10 cellular contexts compared by ENCODE assay signal in the genomic region with DNA sequence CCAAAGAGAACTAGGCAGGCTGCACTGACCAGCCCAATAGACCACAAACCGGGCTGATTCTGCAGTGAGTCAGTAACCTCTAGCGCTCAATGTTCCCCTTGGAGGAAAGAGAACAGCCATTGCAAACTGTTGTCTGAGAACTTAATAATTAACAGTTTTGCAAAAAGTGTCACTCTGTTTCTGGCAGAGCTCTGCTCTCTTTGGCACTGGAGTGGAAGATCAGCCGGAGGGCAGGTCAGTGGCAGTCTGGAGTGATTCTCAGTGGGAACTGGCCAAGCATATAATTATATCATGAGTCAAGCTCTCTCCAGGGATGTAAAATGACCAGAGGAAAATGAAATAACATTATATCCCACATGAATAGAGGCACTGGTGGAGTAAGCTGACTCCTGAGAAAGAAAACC.
DNase-seq lines count a peak whose midpoint lies in the region; ATAC-seq, FAIRE-seq and TF ChIP-seq lines count a peak whose summit lies in the region.
"Had no signal": no experiment of that assay in that cellular context is flagged by ENCODE, and none has a peak within 500 bp of the region (broad histone marks: within the 10 kb centered on the region; RNA-seq: fewer than 3 reads in every experiment).

No MANE protein-coding gene starts in this region.

- H3K4me1 ChIP-seq in endothelial cell of umbilical vein (ENCODE audit: control insufficient read depth, extremely low read depth, insufficient read depth, low read length) (peaks cover 3% of the 10 kb centered on the region), mucosa of descending colon (ENCODE audit: low read depth) (no peaks in the 10 kb centered on the region), endodermal cell (ENCODE audit: control insufficient read depth, insufficient read depth, low read length) (no peaks in the 10 kb centered on the region)
- H3K4me1 ChIP-seq: foreskin keratinocyte had no signal

- H3K4me3 Mint-ChIP-seq in endodermal cell = no peak overlapping the region
- no peak overlapping the region for H3K4me3 Mint-ChIP-seq in activated CD8-positive, alpha-beta memory T cell treated with anti-CD3 and anti-CD28 coated beads, Interleukin-2, amount 10 ng/mL, durations not matched to agents 7 days and 5 days

- no peak overlapping the region for H3K9ac ChIP-seq in endothelial cell of umbilical vein (replicated peaks; ENCODE audit: extremely low read depth, insufficient read depth, low read length)
- H3K9ac ChIP-seq in endodermal cell (ENCODE audit: extremely low read depth, low read length, poor library complexity, severe bottlenecking) = no peak overlapping the region

- H3K36me3 Mint-ChIP-seq in endodermal cell (ENCODE audit: low read depth) = no peaks in the 10 kb centered on the region
- no peaks in the 10 kb centered on the region for H3K36me3 Mint-ChIP-seq in activated CD8-positive, alpha-beta memory T cell treated with anti-CD3 and anti-CD28 coated beads, Interleukin-2, amount 10 ng/mL, durations not matched to agents 7 days and 5 days

- H3K4me2 ChIP-seq in endothelial cell of umbilical vein (ENCODE audit: insufficient read depth, low read length) = no peak overlapping the region

- peaks cover 18% of the 10 kb centered on the region for H3K9me3 Mint-ChIP-seq in endodermal cell
- H3K9me3 Mint-ChIP-seq in activated CD8-positive, alpha-beta memory T cell treated with anti-CD3 and anti-CD28 coated beads, Interleukin-2, amount 10 ng/mL, durations not matched to agents 7 days and 5 days (ENCODE audit: low read depth) = no peaks in the 10 kb centered on the region

- TF ChIP-seq POLR2A in endothelial cell of umbilical vein (IDR thresholded peaks at IDR 0.05; ENCODE audit: low read depth, low read length) = no peak

- DNase-seq in AG09309 (ENCODE audit: low read depth) = peak; percentile 69
- peak in 2 of 3 experiments; percentile 48 to 86 for DNase-seq in NCI-H1417 (lab: John Stamatoyannopoulos, UW)
- no peak for DNase-seq in endothelial cell of umbilical vein (ENCODE audit: low read depth, low spot score)
- DNase-seq in mucosa of descending colon = peak in 1 of 3 donors; percentile 7
- no peak for DNase-seq in DMS153 (lab: John Stamatoyannopoulos, UW)
- no peak for DNase-seq in endodermal cell
- DNase-seq in effector CD4-positive, alpha-beta T cell = no peak
- no peak for DNase-seq in activated CD8-positive, alpha-beta memory T cell treated with anti-CD3 and anti-CD28 coated beads, Interleukin-2, amount 10 ng/mL, durations not matched to agents 7 days and 5 days
- DNase-seq: foreskin keratinocyte; stimulated activated CD8-positive, alpha-beta memory T cell treated with anti-CD3 and anti-CD28 coated beads, Interleukin-4, amount 100 ng/mL, for 48 hours had no signal

- dilution Hi-C loops in endothelial cell of umbilical vein (cut with MboI; ENCODE audit: extremely low pct_ligation_motif_present, low sequenced_read_pairs) = no loop called here

- peak overlapping the region; percentile 27 for H2AFZ ChIP-seq in endothelial cell of umbilical vein (ENCODE audit: low read depth, low read length)

- WGBS in endodermal cell (ENCODE audit: insufficient coverage in 1 of 2, insufficient read length in 1 of 2), 2 experiments = 83 to 92% methylated on average over 2 to 3 of the region's 3 CpGs

- peak; percentile 34 for ATAC-seq in mucosa of descending colon
- ATAC-seq in activated CD8-positive, alpha-beta memory T cell treated with anti-CD3 and anti-CD28 coated beads, Interleukin-2, amount 10 ng/mL, durations not matched to agents 7 days and 5 days = no peak
- ATAC-seq: foreskin keratinocyte had no signal

- FAIRE-seq in endothelial cell of umbilical vein (lab: Jason Lieb, UNC) = peak; percentile 44

- CTCF ChIA-PET in endothelial cell of umbilical vein (lab: Charles Lee) = interaction anchor here (1.2 to 1.8 kb wide), 2 partner anchors 44 to 86 kb away, joined by 3 to 6 read pairs; no protein-coding TSS in a partner anchor
- CTCF ChIA-PET in activated CD8-positive, alpha-beta memory T cell treated with anti-CD3 and anti-CD28 coated beads, Interleukin-2, amount 10 ng/mL, durations not matched to agents 7 days and 5 days (lab: Charles Lee) = no interaction called here

- H3K27ac ChIP-seq in endothelial cell of umbilical vein (ENCODE audit: insufficient read depth, low read depth, low read length) (no peak overlapping the region), endodermal cell (ENCODE audit: low read depth, low read length) (no peak overlapping the region)
- H3K27ac ChIP-seq: foreskin keratinocyte had no signal

- H3K79me2 ChIP-seq in endothelial cell of umbilical vein (ENCODE audit: control insufficient read depth, insufficient read depth, low read length) = no peaks in the 10 kb centered on the region

- H3K4me3 ChIP-seq in AG09309 (ENCODE audit: control insufficient read depth, low read depth, low read length) (no peak overlapping the region), endothelial cell of umbilical vein (replicated peaks in 1 of 3; ENCODE audit: insufficient read depth in 1 of 3, low read depth in 1 of 3, low read length in 3 of 3) (no peak overlapping the region), mucosa of descending colon (no peak overlapping the region), endodermal cell (ENCODE audit: low read length) (no peak overlapping the region)

- H3K9me3 ChIP-seq in endothelial cell of umbilical vein (replicated peaks; ENCODE audit: control insufficient read depth, insufficient read depth, low read length) (no peaks in the 10 kb centered on the region), mucosa of descending colon (no peaks in the 10 kb centered on the region), endodermal cell (ENCODE audit: control insufficient read depth, low read length) (peaks cover 6% of the 10 kb centered on the region)

- H3K36me3 ChIP-seq in endothelial cell of umbilical vein (ENCODE audit: control insufficient read depth in 2 of 2, extremely low read depth in 1 of 2, insufficient read depth in 2 of 2, low read length in 2 of 2) (no peaks in the 10 kb centered on the region), mucosa of descending colon (ENCODE audit: low read depth) (no peaks in the 10 kb centered on the region), endodermal cell (ENCODE audit: control insufficient read depth, insufficient read depth, low read length) (no peaks in the 10 kb centered on the region)

- H3K27ac Mint-ChIP-seq in endodermal cell = no peak overlapping the region
- no peak overlapping the region for H3K27ac Mint-ChIP-seq in activated CD8-positive, alpha-beta memory T cell treated with anti-CD3 and anti-CD28 coated beads, Interleukin-2, amount 10 ng/mL, durations not matched to agents 7 days and 5 days

- intact Hi-C loops in endothelial cell of umbilical vein (cut with micrococcal nuclease) (no loop called here), mucosa of descending colon (cut with DNase I, micrococcal nuclease) (no loop called here)

- no peaks in the 10 kb centered on the region for H3K9me1 ChIP-seq in endothelial cell of umbilical vein (replicated peaks; ENCODE audit: control insufficient read depth, extremely low read depth, insufficient read depth, low read length)

- H4K20me1 ChIP-seq in endothelial cell of umbilical vein (replicated peaks; ENCODE audit: control insufficient read depth, extremely low read depth, insufficient read depth, low read length) = no peaks in the 10 kb centered on the region

- H3K27me3 ChIP-seq in endothelial cell of umbilical vein (ENCODE audit: control insufficient read depth in 2 of 2, insufficient read depth in 2 of 2, low read length in 2 of 2) (no peaks in the 10 kb centered on the region), endodermal cell (ENCODE audit: control insufficient read depth, insufficient read depth, low read length, poor library complexity, severe bottlenecking) (no peaks in the 10 kb centered on the region)
- H3K27me3 ChIP-seq: foreskin keratinocyte had no signal

- H3K4me1 Mint-ChIP-seq in endodermal cell = peaks cover 3% of the 10 kb centered on the region
- H3K4me1 Mint-ChIP-seq in activated CD8-positive, alpha-beta memory T cell treated with anti-CD3 and anti-CD28 coated beads, Interleukin-2, amount 10 ng/mL, durations not matched to agents 7 days and 5 days = no peaks in the 10 kb centered on the region

- POLR2A ChIA-PET in endothelial cell of umbilical vein (lab: Charles Lee) = interaction anchor here (0.5 kb wide), 1 partner anchor 17 kb away, joined by 3 read pairs; no protein-coding TSS in a partner anchor

- BruUV-seq in endothelial cell of umbilical vein (replicated peaks; lab: Mats Ljungman, UMichigan) = no TSS peak

- TF ChIP-seq CTCF in AG09309 (IDR thresholded peaks at IDR 0.05; ENCODE audit: control insufficient read depth, insufficient read depth, low read depth, low read length, missing control alignments) (no peak), endothelial cell of umbilical vein (IDR thresholded peaks at IDR 0.05; ENCODE audit: extremely low read depth in 1 of 2, insufficient read depth in 1 of 2, low read depth in 1 of 2, low read length in 2 of 2) (no peak), mucosa of descending colon (IDR thresholded peaks at IDR 0.05) (no peak), endodermal cell (conservative IDR thresholded peaks at IDR 0.05) (no peak)

- peaks cover 3% of the 10 kb centered on the region for H3K27me3 Mint-ChIP-seq in endodermal cell (ENCODE audit: insufficient read depth)
- H3K27me3 Mint-ChIP-seq in activated CD8-positive, alpha-beta memory T cell treated with anti-CD3 and anti-CD28 coated beads, Interleukin-2, amount 10 ng/mL, durations not matched to agents 7 days and 5 days = no peaks in the 10 kb centered on the region

TF ChIP-seq in endothelial cell of umbilical vein, 7 proteins besides CTCF, POLR2A, EP300 and RAD21:
- TF ChIP-seq FOS (IDR thresholded peaks at IDR 0.05; ENCODE audit: borderline replicate concordance, insufficient read depth, low read length) (peak; percentile 37), EZH2 (IDR thresholded peaks at IDR 0.05; ENCODE audit: borderline replicate concordance, low read depth, low read length, severe bottlenecking) (no peak), POLR2AphosphoS5 (IDR thresholded peaks at IDR 0.05; ENCODE audit: insufficient read depth, low read depth, low read length) (no peak), JUN (IDR thresholded peaks at IDR 0.05; ENCODE audit: borderline replicate concordance, insufficient read depth, insufficient read length, low read depth) (no peak)

Comparison
In these comparisons a context has a peak if more than half of its experiments do, and no peak if none do; other contexts are left out.
1. DNase-seq: peak in AG09309 (single experiment) and NCI-H1417 (2 of 3); none in endothelial cell of umbilical vein (single experiment), DMS153 (single experiment), endodermal cell (single experiment), effector CD4-positive, alpha-beta T cell (single experiment) and activated CD8-positive, alpha-beta memory T cell treated with anti-CD3 and anti-CD28 coated beads, Interleukin-2, amount 10 ng/mL, durations not matched to agents 7 days and 5 days (single experiment).